In the genomic region with DNA sequence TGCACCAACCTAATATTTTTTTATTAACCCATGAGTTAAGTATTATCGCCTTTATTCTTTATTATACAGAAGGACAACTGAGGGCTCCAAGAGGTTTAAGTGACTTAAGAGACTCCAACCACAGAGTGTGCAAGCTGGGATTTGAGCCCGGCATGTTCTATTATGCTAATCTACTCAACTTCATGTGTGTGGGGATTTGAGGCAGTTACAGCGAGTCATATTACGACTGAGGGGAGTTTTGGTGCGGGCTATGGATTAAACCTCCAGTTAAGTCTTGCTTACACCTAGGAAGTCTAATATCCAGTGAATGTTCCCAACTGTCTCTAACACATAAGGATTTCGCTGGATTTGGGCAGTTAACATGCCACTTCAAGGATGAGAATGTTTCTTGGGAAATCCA, we compare ENCODE assay signal across 15 cellular contexts.
"Had no signal": no experiment of that assay in that cellular context is flagged by ENCODE, and none has a peak within 500 bp of the region (broad histone marks: within the 10 kb centered on the region; RNA-seq: fewer than 3 reads in every experiment).

No MANE protein-coding gene starts in this region.

- H3K4me1 ChIP-seq: colonic mucosa, gastrocnemius medialis, heart left ventricle, left ventricle myocardium inferior, tibial nerve had no signal

- ATAC-seq: activated CD8-positive, alpha-beta T cell treated with anti-CD3 and anti-CD28 coated beads for 36 hours; activated naive CD8-positive, alpha-beta T cell treated with anti-CD3 and anti-CD28 coated beads, Interleukin-2, amount 50 U/mL, for 24 hours; heart left ventricle had no signal

- H3K27me3 ChIP-seq: colonic mucosa, gastrocnemius medialis, heart left ventricle, tibial nerve had no signal

- H3K36me3 ChIP-seq: colonic mucosa, gastrocnemius medialis, heart left ventricle, left ventricle myocardium inferior, tibial nerve had no signal

- DNase-seq: activated CD4-positive, alpha-beta T cell treated with anti-CD3 and anti-CD28 coated beads for 48 hours; activated CD4-positive, CD25-positive, alpha-beta regulatory T cell; activated CD8-positive, alpha-beta T cell treated with anti-CD3 and anti-CD28 coated beads for 36 hours; activated naive CD4-positive, alpha-beta T cell treated with anti-CD3 and anti-CD28 coated beads, Interleukin-2, amount 10 ng/mL, durations not matched to agents 7 days and 5 days; activated naive CD8-positive, alpha-beta T cell treated with anti-CD3 and anti-CD28 coated beads, Interleukin-2, amount 50 U/mL, for 24 hours; activated T-cell treated with anti-CD3 and anti-CD28 coated beads, Interleukin-2, amount 50 U/mL, for 1 hour; anterior cingulate cortex; colonic mucosa; erythroblast; gastrocnemius medialis; heart left ventricle; left ventricle myocardium inferior; mammary epithelial cell; occipital lobe had no signal

- H3K4me3 ChIP-seq: colonic mucosa, gastrocnemius medialis, heart left ventricle, left ventricle myocardium inferior, tibial nerve had no signal

- H3K27ac ChIP-seq: colonic mucosa, gastrocnemius medialis, heart left ventricle, left ventricle myocardium inferior, tibial nerve had no signal

- H3K9me3 ChIP-seq: colonic mucosa, gastrocnemius medialis had no signal
